In genomic region chr14:20190596-20190995, GRCh38 we compare ENCODE assay signal across 1 cellular context.
TF ChIP-seq lines count a peak whose summit lies in the region.

A gene with protein sequence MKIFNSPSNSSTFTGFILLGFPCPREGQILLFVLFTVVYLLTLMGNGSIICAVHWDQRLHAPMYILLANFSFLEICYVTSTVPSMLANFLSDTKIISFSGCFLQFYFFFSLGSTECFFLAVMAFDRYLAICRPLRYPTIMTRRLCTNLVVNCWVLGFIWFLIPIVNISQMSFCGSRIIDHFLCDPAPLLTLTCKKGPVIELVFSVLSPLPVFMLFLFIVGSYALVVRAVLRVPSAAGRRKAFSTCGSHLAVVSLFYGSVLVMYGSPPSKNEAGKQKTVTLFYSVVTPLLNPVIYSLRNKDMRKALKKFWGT (plus strand): TSS chr14:20190896. CDS start chr14:20197438, 6,542 bp downstream.

TF ChIP-seq in K562, 482 proteins besides CTCF, POLR2A, EP300 and RAD21 (continued from another document):
- TF ChIP-seq, protein P1, sequence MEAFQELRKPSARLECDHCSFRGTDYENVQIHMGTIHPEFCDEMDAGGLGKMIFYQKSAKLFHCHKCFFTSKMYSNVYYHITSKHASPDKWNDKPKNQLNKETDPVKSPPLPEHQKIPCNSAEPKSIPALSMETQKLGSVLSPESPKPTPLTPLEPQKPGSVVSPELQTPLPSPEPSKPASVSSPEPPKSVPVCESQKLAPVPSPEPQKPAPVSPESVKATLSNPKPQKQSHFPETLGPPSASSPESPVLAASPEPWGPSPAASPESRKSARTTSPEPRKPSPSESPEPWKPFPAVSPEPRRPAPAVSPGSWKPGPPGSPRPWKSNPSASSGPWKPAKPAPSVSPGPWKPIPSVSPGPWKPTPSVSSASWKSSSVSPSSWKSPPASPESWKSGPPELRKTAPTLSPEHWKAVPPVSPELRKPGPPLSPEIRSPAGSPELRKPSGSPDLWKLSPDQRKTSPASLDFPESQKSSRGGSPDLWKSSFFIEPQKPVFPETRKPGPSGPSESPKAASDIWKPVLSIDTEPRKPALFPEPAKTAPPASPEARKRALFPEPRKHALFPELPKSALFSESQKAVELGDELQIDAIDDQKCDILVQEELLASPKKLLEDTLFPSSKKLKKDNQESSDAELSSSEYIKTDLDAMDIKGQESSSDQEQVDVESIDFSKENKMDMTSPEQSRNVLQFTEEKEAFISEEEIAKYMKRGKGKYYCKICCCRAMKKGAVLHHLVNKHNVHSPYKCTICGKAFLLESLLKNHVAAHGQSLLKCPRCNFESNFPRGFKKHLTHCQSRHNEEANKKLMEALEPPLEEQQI (IDR thresholded peaks at IDR 0.05) = no peak
- TF ChIP-seq ZFP1 (CRISPR knock-in tag; IDR thresholded peaks at IDR 0.05) (no peak), NFIC (IDR thresholded peaks at IDR 0.05) (no peak), SNAPC5 (CRISPR knock-in tag; IDR thresholded peaks at IDR 0.05) (no peak)
- TF ChIP-seq, protein P2, sequence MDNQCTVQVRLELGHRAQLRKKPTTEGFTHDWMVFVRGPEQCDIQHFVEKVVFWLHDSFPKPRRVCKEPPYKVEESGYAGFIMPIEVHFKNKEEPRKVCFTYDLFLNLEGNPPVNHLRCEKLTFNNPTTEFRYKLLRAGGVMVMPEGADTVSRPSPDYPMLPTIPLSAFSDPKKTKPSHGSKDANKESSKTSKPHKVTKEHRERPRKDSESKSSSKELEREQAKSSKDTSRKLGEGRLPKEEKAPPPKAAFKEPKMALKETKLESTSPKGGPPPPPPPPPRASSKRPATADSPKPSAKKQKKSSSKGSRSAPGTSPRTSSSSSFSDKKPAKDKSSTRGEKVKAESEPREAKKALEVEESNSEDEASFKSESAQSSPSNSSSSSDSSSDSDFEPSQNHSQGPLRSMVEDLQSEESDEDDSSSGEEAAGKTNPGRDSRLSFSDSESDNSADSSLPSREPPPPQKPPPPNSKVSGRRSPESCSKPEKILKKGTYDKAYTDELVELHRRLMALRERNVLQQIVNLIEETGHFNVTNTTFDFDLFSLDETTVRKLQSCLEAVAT (IDR thresholded peaks at IDR 0.05) = no peak
